ENCODE assay signal across 10 cellular contexts in genomic region chr10:105797234-105797890, GRCh38.
DNase-seq lines count a peak whose midpoint lies in the region; ATAC-seq and TF ChIP-seq lines count a peak whose summit lies in the region.
"Had no signal": no experiment of that assay in that cellular context is flagged by ENCODE, and none has a peak within 500 bp of the region (broad histone marks: within the 10 kb centered on the region; RNA-seq: fewer than 3 reads in every experiment).

No MANE protein-coding gene starts in this region.

- no peak overlapping the region for H3K27ac ChIP-seq in RWPE2 (ENCODE audit: poor library complexity, severe bottlenecking)
- H3K27ac ChIP-seq in right atrium auricular region = no peak overlapping the region
- H3K27ac ChIP-seq: BLaER1 treated with 17β-estradiol and CSF1 and Interleukin-3, amounts not matched to agents 10 nM and 100 nM had no signal

- ATAC-seq in HG03196 (IDR thresholded peaks at IDR 0.05; ENCODE audit: unreplicated experiment) (peak; percentile 56), RWPE2 (ENCODE audit: low read depth) (peak; percentile 56)

- H3K27ac Mint-ChIP-seq in type B pancreatic cell = no peak overlapping the region
- no peak overlapping the region for H3K27ac Mint-ChIP-seq in immature natural killer cell
- H3K27ac Mint-ChIP-seq: activated B cell treated with CpG ODN at 0.5 μM for 24 hours had no signal

- H3K36me3 ChIP-seq in RWPE2 (ENCODE audit: low read depth) (no peaks in the 10 kb centered on the region), right atrium auricular region (no peaks in the 10 kb centered on the region)
- H3K36me3 ChIP-seq: BLaER1 treated with 17β-estradiol and CSF1 and Interleukin-3, amounts not matched to agents 10 nM and 100 nM had no signal

- TF ChIP-seq CTCF in RWPE2 (IDR thresholded peaks at IDR 0.05; ENCODE audit: poor library complexity, severe bottlenecking) = peak; percentile 78
- TF ChIP-seq CTCF in right atrium auricular region (IDR thresholded peaks at IDR 0.05) = peak; percentile 20 to 63
- peak; percentile 73 for TF ChIP-seq CTCF in type B pancreatic cell (conservative IDR thresholded peaks at IDR 0.05)

- H3K9me3 Mint-ChIP-seq in type B pancreatic cell (peaks cover 4% of the 10 kb centered on the region), immature natural killer cell (peaks cover 0 to 7% (median 0%) of the 10 kb centered on the region in 6 donors)
- H3K9me3 Mint-ChIP-seq: activated B cell treated with CpG ODN at 0.5 μM for 24 hours had no signal

- H3K9me3 ChIP-seq in RWPE2 (ENCODE audit: severe bottlenecking) (no peaks in the 10 kb centered on the region), right atrium auricular region (no peaks in the 10 kb centered on the region)
- H3K9me3 ChIP-seq: BLaER1 treated with 17β-estradiol and CSF1 and Interleukin-3, amounts not matched to agents 10 nM and 100 nM had no signal

- H3K4me1 ChIP-seq in RWPE2 (ENCODE audit: insufficient read depth, poor library complexity, severe bottlenecking) (no peaks in the 10 kb centered on the region), right atrium auricular region (no peaks in the 10 kb centered on the region)

- H3K36me3 Mint-ChIP-seq in type B pancreatic cell (no peaks in the 10 kb centered on the region), immature natural killer cell (no peaks in the 10 kb centered on the region)

- DNase-seq in NCI-H2171 treated with DMSO at 0.1 percent for 48 hours (lab: John Stamatoyannopoulos, UW) = peak; percentile 9
- no peak for DNase-seq in NCI-H2171 (lab: John Stamatoyannopoulos, UW)
- no peak for DNase-seq in RWPE2 (ENCODE audit: low spot score)
- DNase-seq in right atrium auricular region (ENCODE audit: low spot score) = no peak
- no peak for DNase-seq in type B pancreatic cell (ENCODE audit: extremely low spot score, unreplicated experiment)
- no peak for DNase-seq in immature natural killer cell
- no peak for DNase-seq in mesenteric fat pad (ENCODE audit: low spot score)
- DNase-seq: activated B cell treated with CpG ODN at 0.5 μM for 24 hours had no signal

- peaks cover 9% of the 10 kb centered on the region for H3K4me1 Mint-ChIP-seq in type B pancreatic cell (ENCODE audit: unreplicated experiment)
- H3K4me1 Mint-ChIP-seq in immature natural killer cell = no peaks in the 10 kb centered on the region
- H3K4me1 Mint-ChIP-seq: activated B cell treated with CpG ODN at 0.5 μM for 24 hours had no signal

- H3K27me3 ChIP-seq in RWPE2 (ENCODE audit: insufficient read depth, poor library complexity, severe bottlenecking) = no peaks in the 10 kb centered on the region
- no peaks in the 10 kb centered on the region for H3K27me3 ChIP-seq in right atrium auricular region
- H3K27me3 ChIP-seq: BLaER1 treated with 17β-estradiol and CSF1 and Interleukin-3, amounts not matched to agents 10 nM and 100 nM had no signal

- H3K27me3 Mint-ChIP-seq in type B pancreatic cell = no peaks in the 10 kb centered on the region
- no peaks in the 10 kb centered on the region for H3K27me3 Mint-ChIP-seq in immature natural killer cell (ENCODE audit: low read depth in 3 of 3)
- H3K27me3 Mint-ChIP-seq: activated B cell treated with CpG ODN at 0.5 μM for 24 hours had no signal

- H3K4me3 Mint-ChIP-seq in type B pancreatic cell = no peak overlapping the region
- no peak overlapping the region for H3K4me3 Mint-ChIP-seq in immature natural killer cell
- H3K4me3 Mint-ChIP-seq: activated B cell treated with CpG ODN at 0.5 μM for 24 hours had no signal

- H3K4me3 ChIP-seq in RWPE2 (ENCODE audit: severe bottlenecking) = no peak overlapping the region
- no peak overlapping the region for H3K4me3 ChIP-seq in right atrium auricular region
- H3K4me3 ChIP-seq: BLaER1 treated with 17β-estradiol and CSF1 and Interleukin-3, amounts not matched to agents 10 nM and 100 nM had no signal
